ENCODE assay signal across 18 cellular contexts in the genomic region with DNA sequence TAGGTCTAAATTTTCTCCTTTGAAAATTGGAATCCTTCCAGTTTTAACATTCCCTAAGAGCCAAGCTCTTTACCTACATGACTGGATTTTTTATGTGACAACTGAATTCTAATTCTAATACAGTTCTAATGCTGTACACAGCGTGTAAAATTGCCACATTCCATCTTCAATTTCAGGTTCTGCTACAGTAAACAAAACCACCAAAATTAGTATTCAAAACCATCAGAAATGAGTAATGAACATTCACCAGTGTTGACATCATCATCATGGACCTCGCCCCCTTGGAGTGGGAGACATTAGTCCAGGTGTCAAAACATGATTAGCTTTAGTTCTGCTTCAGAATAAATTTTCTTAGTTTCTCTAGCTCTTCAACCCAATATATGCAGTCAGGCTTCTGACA.
A peak's percentile ranks its signal among the peaks of the same experiment; 100 is the strongest.
DNase-seq lines count a peak whose midpoint lies in the region; ATAC-seq, FAIRE-seq and TF ChIP-seq lines count a peak whose summit lies in the region.
"Had no signal": no experiment of that assay in that cellular context is flagged by ENCODE, and none has a peak within 500 bp of the region (broad histone marks: within the 10 kb centered on the region; RNA-seq: fewer than 3 reads in every experiment).

No MANE protein-coding gene starts in this region.

- H3K4me1 ChIP-seq in RWPE2 (ENCODE audit: insufficient read depth, poor library complexity, severe bottlenecking) (no peaks in the 10 kb centered on the region), foreskin keratinocyte (peaks cover 7% of the 10 kb centered on the region), OCI-LY7 (ENCODE audit: insufficient read depth, low read length, poor library complexity, severe bottlenecking) (no peaks in the 10 kb centered on the region)

- no peaks in the 10 kb centered on the region for H4K20me1 ChIP-seq in OCI-LY7 (ENCODE audit: insufficient read depth, low read length)

- H3K79me2 ChIP-seq in OCI-LY7 (ENCODE audit: insufficient read depth, low read depth, low read length), result no peaks in the 10 kb centered on the region

- no peak overlapping the region for H3K4me3 Mint-ChIP-seq in activated T-cell treated with anti-CD3 and anti-CD28 coated beads, Interleukin-2, amount 50 U/mL, for 4 hours
- H3K4me3 Mint-ChIP-seq in stimulated activated effector memory CD8-positive, alpha-beta T cell treated with anti-CD3 and anti-CD28 coated beads, Interleukin-12 subunit alpha, Interleukin-12 subunit beta, amount 100 ng/mL, for 72 hours, result no peak overlapping the region
- H3K4me3 Mint-ChIP-seq: CD4-positive, CD25-positive, alpha-beta regulatory T cell; HFFc6 had no signal

- H3K36me3 Mint-ChIP-seq in activated T-cell treated with anti-CD3 and anti-CD28 coated beads, Interleukin-2, amount 50 U/mL, for 4 hours (ENCODE audit: insufficient read depth), result no peaks in the 10 kb centered on the region
- no peaks in the 10 kb centered on the region for H3K36me3 Mint-ChIP-seq in stimulated activated effector memory CD8-positive, alpha-beta T cell treated with anti-CD3 and anti-CD28 coated beads, Interleukin-12 subunit alpha, Interleukin-12 subunit beta, amount 100 ng/mL, for 72 hours
- H3K36me3 Mint-ChIP-seq: CD4-positive, CD25-positive, alpha-beta regulatory T cell had no signal

- no peak overlapping the region for H3K27ac Mint-ChIP-seq in stimulated activated effector memory CD8-positive, alpha-beta T cell treated with anti-CD3 and anti-CD28 coated beads, Interleukin-12 subunit alpha, Interleukin-12 subunit beta, amount 100 ng/mL, for 72 hours
- H3K27ac Mint-ChIP-seq: CD4-positive, CD25-positive, alpha-beta regulatory T cell; HFFc6 had no signal

- DNase-seq in activated T-cell treated with anti-CD3 and anti-CD28 coated beads, Interleukin-2, amount 50 U/mL, for 4 hours, result no peak
- DNase-seq in activated T-cell treated with anti-CD3 and anti-CD28 coated beads for 4 hours (no peak), RWPE2 (ENCODE audit: low spot score) (no peak), foreskin keratinocyte (peak; percentile 43 to 65), OCI-LY7 (ENCODE audit: low spot score) (no peak), RCC 7860 (ENCODE audit: low spot score) (no peak)
- DNase-seq in stimulated activated effector memory CD8-positive, alpha-beta T cell treated with anti-CD3 and anti-CD28 coated beads, Interleukin-12 subunit alpha, Interleukin-12 subunit beta, amount 100 ng/mL, for 72 hours (ENCODE audit: low spot score in 2 of 2), result no peak
- DNase-seq: AML-193; Calu3; CD4-positive, CD25-positive, alpha-beta regulatory T cell; HFFc6; KG1; MM.1S; NCI-H1105 treated with DMSO at 0.1 percent for 48 hours; NCI-H187; NCI-H446; NCI-H748 treated with DMSO at 0.1 percent for 48 hours had no signal

- no peaks in the 10 kb centered on the region for H3K27me3 ChIP-seq in RWPE2 (ENCODE audit: insufficient read depth, poor library complexity, severe bottlenecking)
- H3K27me3 ChIP-seq in foreskin keratinocyte, result no peaks in the 10 kb centered on the region

- no peak for TF ChIP-seq CTCF in RWPE2 (IDR thresholded peaks at IDR 0.05; ENCODE audit: poor library complexity, severe bottlenecking)
- no peak for TF ChIP-seq CTCF in foreskin keratinocyte (conservative IDR thresholded peaks at IDR 0.05)
- TF ChIP-seq CTCF in OCI-LY7 (conservative IDR thresholded peaks at IDR 0.05; ENCODE audit: low read length), result no peak

- H3K27ac ChIP-seq in RWPE2 (ENCODE audit: poor library complexity, severe bottlenecking) (no peak overlapping the region), foreskin keratinocyte (no peak overlapping the region), OCI-LY7 (ENCODE audit: low read depth, low read length, poor library complexity, severe bottlenecking) (no peak overlapping the region)

- H2AFZ ChIP-seq in OCI-LY7 (ENCODE audit: low read length), result no peak overlapping the region

- H3K9me2 ChIP-seq in OCI-LY7 (ENCODE audit: insufficient read depth, low read length), result no peaks in the 10 kb centered on the region

- H3K36me3 ChIP-seq in RWPE2 (ENCODE audit: low read depth) (no peaks in the 10 kb centered on the region), OCI-LY7 (ENCODE audit: insufficient read depth, low read length) (no peaks in the 10 kb centered on the region)

- BruUV-seq in OCI-LY7 (replicated peaks; lab: Mats Ljungman, UMichigan), result no TSS peak

- peak; percentile 36 to 48 for ATAC-seq in activated T-cell treated with anti-CD3 and anti-CD28 coated beads, Interleukin-2, amount 50 U/mL, for 4 hours
- peak; percentile 58 for ATAC-seq in RWPE2 (ENCODE audit: low read depth)
- peak; percentile 77 for ATAC-seq in foreskin keratinocyte
- ATAC-seq in stimulated activated effector memory CD8-positive, alpha-beta T cell treated with anti-CD3 and anti-CD28 coated beads, Interleukin-12 subunit alpha, Interleukin-12 subunit beta, amount 100 ng/mL, for 72 hours, result peak; percentile 35
- no peak for ATAC-seq in GM18517 (IDR thresholded peaks at IDR 0.05; ENCODE audit: unreplicated experiment)

- no peaks in the 10 kb centered on the region for H3K9me3 Mint-ChIP-seq in activated T-cell treated with anti-CD3 and anti-CD28 coated beads, Interleukin-2, amount 50 U/mL, for 4 hours
- no peaks in the 10 kb centered on the region for H3K9me3 Mint-ChIP-seq in stimulated activated effector memory CD8-positive, alpha-beta T cell treated with anti-CD3 and anti-CD28 coated beads, Interleukin-12 subunit alpha, Interleukin-12 subunit beta, amount 100 ng/mL, for 72 hours
- H3K9me3 Mint-ChIP-seq: HFFc6 had no signal

- no peak overlapping the region for H3K4me3 ChIP-seq in RWPE2 (ENCODE audit: severe bottlenecking)
- H3K4me3 ChIP-seq in OCI-LY7 (ENCODE audit: low read depth, low read length, poor library complexity, severe bottlenecking), result no peak overlapping the region

- CTCF ChIA-PET in OCI-LY7 (lab: Charles Lee; ENCODE audit: unreplicated experiment), result no interaction called here

- H3K9me3 ChIP-seq in RWPE2 (ENCODE audit: severe bottlenecking), result no peaks in the 10 kb centered on the region
- H3K9me3 ChIP-seq in OCI-LY7 (ENCODE audit: low read length), result no peaks in the 10 kb centered on the region

- H3K4me1 Mint-ChIP-seq in activated T-cell treated with anti-CD3 and anti-CD28 coated beads, Interleukin-2, amount 50 U/mL, for 4 hours (ENCODE audit: low read depth), result peaks cover 14% of the 10 kb centered on the region
- H3K4me1 Mint-ChIP-seq in stimulated activated effector memory CD8-positive, alpha-beta T cell treated with anti-CD3 and anti-CD28 coated beads, Interleukin-12 subunit alpha, Interleukin-12 subunit beta, amount 100 ng/mL, for 72 hours, result peaks cover 14% of the 10 kb centered on the region

- no peak for FAIRE-seq in RCC 7860 (lab: Jason Lieb, UNC)

- intact Hi-C loops in OCI-LY7 (cut with micrococcal nuclease; ENCODE audit: unreplicated experiment), result no loop called here

- H3K27me3 Mint-ChIP-seq in activated T-cell treated with anti-CD3 and anti-CD28 coated beads, Interleukin-2, amount 50 U/mL, for 4 hours (ENCODE audit: low read depth), result no peaks in the 10 kb centered on the region
- H3K27me3 Mint-ChIP-seq: CD4-positive, CD25-positive, alpha-beta regulatory T cell had no signal

- H3K4me2 ChIP-seq in OCI-LY7 (ENCODE audit: low read length), result no peak overlapping the region

- POLR2A ChIA-PET in OCI-LY7 (lab: Charles Lee), result no interaction called here

Comparison
In these comparisons a context has a peak if more than half of its experiments do, and no peak if none do; other contexts are left out.
1. DNase-seq: peak in foreskin keratinocyte (2 of 2); none in activated T-cell treated with anti-CD3 and anti-CD28 coated beads, Interleukin-2, amount 50 U/mL, for 4 hours (single experiment), activated T-cell treated with anti-CD3 and anti-CD28 coated beads for 4 hours (single experiment), RWPE2 (single experiment), stimulated activated effector memory CD8-positive, alpha-beta T cell treated with anti-CD3 and anti-CD28 coated beads, Interleukin-12 subunit alpha, Interleukin-12 subunit beta, amount 100 ng/mL, for 72 hours (0 of 2), OCI-LY7 (single experiment) and RCC 7860 (single experiment).